24 cellular contexts compared by ENCODE assay signal in the genomic region with DNA sequence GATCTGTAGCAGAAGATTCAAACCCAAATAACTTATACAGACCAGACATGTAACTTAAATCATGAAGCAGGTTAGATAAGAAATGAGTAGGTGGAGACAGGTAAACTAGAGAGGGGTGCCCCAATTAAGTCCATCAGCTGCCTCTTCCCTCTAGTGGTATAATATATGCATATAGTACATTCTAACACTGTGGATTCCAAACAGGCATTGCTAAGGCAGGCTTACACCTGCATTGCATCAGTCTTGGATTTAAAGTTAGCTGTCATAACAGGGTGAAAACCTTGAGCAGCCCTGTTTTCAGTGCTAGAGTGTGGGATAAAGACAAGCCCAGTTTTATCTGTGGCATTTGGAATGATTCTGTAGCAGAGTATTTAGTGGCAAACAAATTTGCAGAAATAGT.
DNase-seq lines count a peak whose midpoint lies in the region; ATAC-seq and TF ChIP-seq lines count a peak whose summit lies in the region.
"Had no signal": no experiment of that assay in that cellular context is flagged by ENCODE, and none has a peak within 500 bp of the region (broad histone marks: within the 10 kb centered on the region; RNA-seq: fewer than 3 reads in every experiment).

No MANE protein-coding gene starts in this region.

- intact Hi-C loops in PC-3 (cut with micrococcal nuclease) (no loop called here), CD14-positive monocyte (cut with micrococcal nuclease) (no loop called here), tibial artery (cut with DNase I; ENCODE audit: low total_unique reads) (no loop called here)

- H3K27me3 ChIP-seq in PC-3 (ENCODE audit: low read length) = no peaks in the 10 kb centered on the region
- no peaks in the 10 kb centered on the region for H3K27me3 ChIP-seq in tibial artery
- H3K27me3 ChIP-seq: ovary, spleen had no signal

- H2AFZ ChIP-seq in PC-3 (ENCODE audit: low read length) = no peak overlapping the region

- TF ChIP-seq CTCF in AG09309 (IDR thresholded peaks at IDR 0.05; ENCODE audit: control insufficient read depth, insufficient read depth, low read depth, low read length, missing control alignments) (peak; percentile 0), PC-3 (conservative IDR thresholded peaks at IDR 0.05; ENCODE audit: low read depth, low read length) (peak; percentile 13; the same call in 1 of the 2 replicates), CD14-positive monocyte (IDR thresholded peaks at IDR 0.05) (no peak), tibial artery (IDR thresholded peaks at IDR 0.05) (no peak)

- no peaks in the 10 kb centered on the region for H3F3A ChIP-seq in PC-3 (ENCODE audit: low read length, unreplicated experiment)

- CTCF ChIA-PET in PC-3 (lab: Charles Lee) = no interaction called here

- H3K27ac ChIP-seq in PC-3 (ENCODE audit: low read length) (no peak overlapping the region), tibial artery (no peak overlapping the region)
- H3K27ac ChIP-seq: lower lobe of right lung, ovary, spleen had no signal

- ATAC-seq in PC-3 = peak; percentile 71; the same call in 1 of the 2 replicates
- no peak for ATAC-seq in GM19467 (IDR thresholded peaks at IDR 0.05; ENCODE audit: unreplicated experiment)
- ATAC-seq in HG03108 (IDR thresholded peaks at IDR 0.05; ENCODE audit: unreplicated experiment) = no peak
- ATAC-seq: lower lobe of right lung; mucosa of descending colon; natural killer cell treated with Interleukin-12 subunit alpha and Interleukin-12 subunit beta and Interleukin-15 and Interleukin-18, amount 100 ng/mL, for 72 hours; right cardiac atrium had no signal

- peaks cover 0 to 4% (median 0%) of the 10 kb centered on the region in 3 donors for H3K27me3 Mint-ChIP-seq in CD14-positive monocyte (ENCODE audit: low read depth in 3 of 3)

- H4K20me1 ChIP-seq in PC-3 (ENCODE audit: low read length) = no peaks in the 10 kb centered on the region

- BruUV-seq in PC-3 (replicated peaks; lab: Mats Ljungman, UMichigan) = no TSS peak

- H3K9me3 Mint-ChIP-seq in CD14-positive monocyte = no peaks in the 10 kb centered on the region
- H3K9me3 Mint-ChIP-seq: natural killer cell treated with Interleukin-12 subunit alpha and Interleukin-12 subunit beta and Interleukin-15 and Interleukin-18, amount 100 ng/mL, for 72 hours had no signal

- POLR2A ChIA-PET in PC-3 (lab: Charles Lee; ENCODE audit: unreplicated experiment) = no interaction called here

- no peak overlapping the region for H3K9ac ChIP-seq in PC-3 (ENCODE audit: low read length)

- H3K36me3 ChIP-seq in PC-3 (ENCODE audit: low read depth, low read length) = no peaks in the 10 kb centered on the region
- H3K36me3 ChIP-seq in tibial artery = no peaks in the 10 kb centered on the region
- H3K36me3 ChIP-seq: lower lobe of right lung, ovary, spleen had no signal

- no peaks in the 10 kb centered on the region for H3K9me2 ChIP-seq in PC-3 (replicated peaks; ENCODE audit: low read length)

- H3K27ac Mint-ChIP-seq in CD14-positive monocyte = no peak overlapping the region

- H3K4me3 ChIP-seq in AG09309 (ENCODE audit: control insufficient read depth, low read depth, low read length) (no peak overlapping the region), PC-3 (ENCODE audit: low read length) (no peak overlapping the region), tibial artery (no peak overlapping the region)
- H3K4me3 ChIP-seq: lower lobe of right lung, mucosa of descending colon, ovary, spleen had no signal

- no peak overlapping the region for H3K4me3 Mint-ChIP-seq in CD14-positive monocyte
- H3K4me3 Mint-ChIP-seq: natural killer cell treated with Interleukin-12 subunit alpha and Interleukin-12 subunit beta and Interleukin-15 and Interleukin-18, amount 100 ng/mL, for 72 hours had no signal

- no peaks in the 10 kb centered on the region for H3K79me2 ChIP-seq in PC-3 (ENCODE audit: low read length)

- no peaks in the 10 kb centered on the region for H3K36me3 Mint-ChIP-seq in CD14-positive monocyte
- H3K36me3 Mint-ChIP-seq: natural killer cell treated with Interleukin-12 subunit alpha and Interleukin-12 subunit beta and Interleukin-15 and Interleukin-18, amount 100 ng/mL, for 72 hours had no signal

- no peaks in the 10 kb centered on the region for H3K9me3 ChIP-seq in PC-3 (ENCODE audit: low read length)
- no peaks in the 10 kb centered on the region for H3K9me3 ChIP-seq in tibial artery
- H3K9me3 ChIP-seq: lower lobe of right lung, mucosa of descending colon, ovary, spleen had no signal

- peaks cover 13% of the 10 kb centered on the region for H3K4me1 Mint-ChIP-seq in CD14-positive monocyte

- H3K4me1 ChIP-seq in PC-3 (ENCODE audit: insufficient read depth, low read length) = no peaks in the 10 kb centered on the region
- no peaks in the 10 kb centered on the region for H3K4me1 ChIP-seq in tibial artery
- H3K4me1 ChIP-seq: lower lobe of right lung had no signal

- H3K4me2 ChIP-seq in PC-3 (ENCODE audit: low read length) = no peak overlapping the region

- DNase-seq in AG09309 (ENCODE audit: low read depth) (no peak), ELR (ENCODE audit: low read depth) (peak; percentile 6), PC-3 (no peak), dedifferentiated amniotic fluid mesenchymal stem cell (ENCODE audit: extremely low spot score) (peak; percentile 29), CD14-positive monocyte (ENCODE audit: low spot score) (no peak), tibial artery (no peak)
- DNase-seq: activated CD4-positive, alpha-beta T cell treated with anti-CD3 and anti-CD28 coated beads for 4 hours; activated CD8-positive, alpha-beta memory T cell treated with anti-CD3 and anti-CD28 coated beads for 24 hours; activated effector memory CD4-positive, alpha-beta T cell treated with anti-CD3 and anti-CD28 coated beads, Interleukin-2, amount 50 U/mL, for 16 hours; DND-41; kidney glomerular epithelial cell; lower lobe of right lung; mucosa of descending colon; NCI-H1092; NCI-H187; NCI-H82; ovary; right cardiac atrium; Right ventricle myocardium superior; spleen; stimulated activated CD4-positive, alpha-beta T cell treated with anti-CD3 and anti-CD28 coated beads, Interleukin-2, amount 100 ng/mL, for 48 hours had no signal

Comparison
In these comparisons a context has a peak if more than half of its experiments do, and no peak if none do; other contexts are left out.
1. DNase-seq: peak in ELR (single experiment) and dedifferentiated amniotic fluid mesenchymal stem cell (single experiment); none in AG09309 (single experiment), PC-3 (single experiment), CD14-positive monocyte (single experiment) and tibial artery (0 of 2).
2. CTCF ChIP-seq: peak in AG09309 (single experiment) and PC-3 (single experiment); none in CD14-positive monocyte (single experiment) and tibial artery (0 of 2).